In genomic region chr12:143964-144649, GRCh38 we compare ENCODE assay signal across 11 cellular contexts.
DNase-seq lines count a peak whose midpoint lies in the region; ATAC-seq and TF ChIP-seq lines count a peak whose summit lies in the region.
"Had no signal": no experiment of that assay in that cellular context is flagged by ENCODE, and none has a peak within 500 bp of the region (broad histone marks: within the 10 kb centered on the region; RNA-seq: fewer than 3 reads in every experiment).

No MANE protein-coding gene starts in this region.

- H3K27me3 ChIP-seq in H9 (ENCODE audit: insufficient read depth, low read length) (no peaks in the 10 kb centered on the region), endodermal cell (ENCODE audit: control insufficient read depth, insufficient read depth, low read length, poor library complexity, severe bottlenecking) (peaks cover 11% of the 10 kb centered on the region), neural progenitor cell (peaks cover 28% of the 10 kb centered on the region)

- no peak overlapping the region for H2BK5ac ChIP-seq in H9 (ENCODE audit: insufficient read length, low read length)

- no peak overlapping the region for H3K4me3 ChIP-seq in endodermal cell (ENCODE audit: low read length)
- H3K4me3 ChIP-seq in neural progenitor cell = no peak overlapping the region

- no peak overlapping the region for H3K4me3 Mint-ChIP-seq in H9
- H3K4me3 Mint-ChIP-seq in endodermal cell = no peak overlapping the region
- peak overlapping the region; percentile 54 for H3K4me3 Mint-ChIP-seq in neural progenitor cell
- H3K4me3 Mint-ChIP-seq: activated T-helper 17 cell treated with anti-CD3 and anti-CD28 coated beads, Interleukin-2, amount 50 U/mL, for 72 hours had no signal

- no peak for ATAC-seq in GM18502 (IDR thresholded peaks at IDR 0.05; ENCODE audit: poor library complexity, unreplicated experiment)
- ATAC-seq: activated T-helper 17 cell treated with anti-CD3 and anti-CD28 coated beads, Interleukin-2, amount 50 U/mL, for 72 hours had no signal

- POLR2A ChIA-PET in GM10248 (lab: Yijun Ruan, JAX) = no interaction called here

- H3K9ac ChIP-seq in H9 (ENCODE audit: extremely low read depth, insufficient read length, low read length) (no peak overlapping the region), endodermal cell (ENCODE audit: extremely low read depth, low read length, poor library complexity, severe bottlenecking) (no peak overlapping the region), neural progenitor cell (no peak overlapping the region)

- no peak overlapping the region for H2BK120ac ChIP-seq in H9 (ENCODE audit: low read depth, low read length, poor library complexity, severe bottlenecking)

- peaks cover 9% of the 10 kb centered on the region for H3F3A ChIP-seq in neural progenitor cell (ENCODE audit: low read depth)

- H3T11ph ChIP-seq in H9 (ENCODE audit: low read length) = no peak overlapping the region

- H3K4me2 ChIP-seq in H9 (ENCODE audit: insufficient read depth, insufficient read length, low read length) (no peak overlapping the region), neural progenitor cell (no peak overlapping the region)

- no peak overlapping the region for H3K23ac ChIP-seq in H9 (ENCODE audit: insufficient read length, low read depth, low read length)

- H3K56ac ChIP-seq in H9 (ENCODE audit: insufficient read length, low read depth, low read length) = no peak overlapping the region

- no peak overlapping the region for H4K91ac ChIP-seq in H9 (ENCODE audit: insufficient read length, low read depth, low read length)

- no peak overlapping the region for H2BK20ac ChIP-seq in H9 (ENCODE audit: low read depth, low read length, poor library complexity, severe bottlenecking)

- H4K5ac ChIP-seq in H9 (ENCODE audit: insufficient read length, low read depth, low read length) = no peak overlapping the region

- H3K27ac Mint-ChIP-seq in H9 (peak overlapping the region in 1 of 3 experiments; percentile 8; a peak in 1 of 7 replicates), endodermal cell (peak overlapping the region; percentile 9), neural progenitor cell (peak overlapping the region; percentile 65)
- H3K27ac Mint-ChIP-seq: activated T-helper 17 cell treated with anti-CD3 and anti-CD28 coated beads, Interleukin-2, amount 50 U/mL, for 72 hours had no signal

- DNase-seq in H9 = no peak
- peak; percentile 38 for DNase-seq in NCI-H2171 (lab: John Stamatoyannopoulos, UW)
- no peak for DNase-seq in endodermal cell
- DNase-seq in neural progenitor cell (ENCODE audit: low spot score) = peak; percentile 42
- DNase-seq in GM10248 (ENCODE audit: extremely low spot score) = no peak
- no peak for DNase-seq in AG08395 (ENCODE audit: low spot score)
- no peak for DNase-seq in activated gamma-delta T cell (lab: John Stamatoyannopoulos, UW)
- DNase-seq: dermis blood vessel endothelial cell had no signal

- H4K20me1 ChIP-seq in H9 (ENCODE audit: control insufficient read depth, insufficient read depth, insufficient read length) (no peaks in the 10 kb centered on the region), neural progenitor cell (ENCODE audit: low read depth) (no peaks in the 10 kb centered on the region)

- CTCF ChIA-PET in GM10248 (lab: Yijun Ruan, JAX) = no interaction called here

- H3K9me3 ChIP-seq in H9 (ENCODE audit: control insufficient read depth, low read depth, low read length) = no peaks in the 10 kb centered on the region
- no peaks in the 10 kb centered on the region for H3K9me3 ChIP-seq in endodermal cell (ENCODE audit: control insufficient read depth, low read length)
- no peaks in the 10 kb centered on the region for H3K9me3 ChIP-seq in neural progenitor cell (ENCODE audit: low read depth)

- no peaks in the 10 kb centered on the region; a peak in 1 of 5 replicates for H3K9me3 Mint-ChIP-seq in H9
- no peaks in the 10 kb centered on the region for H3K9me3 Mint-ChIP-seq in endodermal cell
- no peaks in the 10 kb centered on the region for H3K9me3 Mint-ChIP-seq in neural progenitor cell
- H3K9me3 Mint-ChIP-seq: activated T-helper 17 cell treated with anti-CD3 and anti-CD28 coated beads, Interleukin-2, amount 50 U/mL, for 72 hours had no signal

- no peak overlapping the region for H2AFZ ChIP-seq in H9 (ENCODE audit: low read length)
- peak overlapping the region; percentile 36 for H2AFZ ChIP-seq in neural progenitor cell (replicated peaks)

- no peaks in the 10 kb centered on the region for H3K79me1 ChIP-seq in H9 (ENCODE audit: insufficient read depth, low read depth, low read length, poor library complexity, severe bottlenecking)

- H3K4ac ChIP-seq in H9 (ENCODE audit: low read depth, low read length) = no peak overlapping the region

- H3K4me1 ChIP-seq in H9 (ENCODE audit: insufficient read depth, low read length) (peaks cover 9% of the 10 kb centered on the region; the same call in 1 of the 2 replicates), endodermal cell (ENCODE audit: control insufficient read depth, insufficient read depth, low read length) (no peaks in the 10 kb centered on the region), neural progenitor cell (peaks cover 53% of the 10 kb centered on the region)

- H3K27ac ChIP-seq in H9 (ENCODE audit: insufficient read length, low read depth, low read length) (no peak overlapping the region), endodermal cell (ENCODE audit: low read depth, low read length) (no peak overlapping the region), neural progenitor cell (no peak overlapping the region)
- H3K27ac ChIP-seq: VCaP had no signal

- no peak overlapping the region for H3K18ac ChIP-seq in H9 (ENCODE audit: insufficient read length, low read depth, low read length)

- WGBS in H9 (ENCODE audit: extremely low coverage, insufficient read length, low lambda C conversion rate) = no CpG with 5 or more reads among the region's 19 CpGs
- WGBS in endodermal cell (ENCODE audit: insufficient coverage in 1 of 2, insufficient read length in 1 of 2), 2 experiments = 79 to 80% methylated on average over 10 to 19 of the region's 19 CpGs

- TF ChIP-seq CTCF in H9 (conservative IDR thresholded peaks at IDR 0.05) (peak; percentile 15; the same call in 1 of the 3 replicates), endodermal cell (conservative IDR thresholded peaks at IDR 0.05) (peak; percentile 44), neural progenitor cell (IDR thresholded peaks at IDR 0.05) (peak; percentile 9), GM10248 (IDR thresholded peaks at IDR 0.05; ENCODE audit: control extremely low read depth, extremely low read depth, low read depth, missing control alignments) (no peak)

- H3K36me3 Mint-ChIP-seq in H9 (ENCODE audit: insufficient read depth in 1 of 3, low read depth in 3 of 3) (no peaks in the 10 kb centered on the region; a peak in 1 of 7 replicates), endodermal cell (ENCODE audit: low read depth) (no peaks in the 10 kb centered on the region), neural progenitor cell (no peaks in the 10 kb centered on the region)

- H2AK5ac ChIP-seq in H9 (ENCODE audit: insufficient read length, low read length) = no peak overlapping the region

- H3K79me2 ChIP-seq in H9 (ENCODE audit: insufficient read depth, low read length) = no peaks in the 10 kb centered on the region
- no peaks in the 10 kb centered on the region for H3K79me2 ChIP-seq in neural progenitor cell (ENCODE audit: low read depth)

- H2BK15ac ChIP-seq in H9 (ENCODE audit: low read depth, low read length) = no peak overlapping the region

- H3K23me2 ChIP-seq in H9 (ENCODE audit: insufficient read length, low read depth, low read length, poor library complexity, severe bottlenecking) = no peaks in the 10 kb centered on the region

- no peaks in the 10 kb centered on the region for H3K36me3 ChIP-seq in endodermal cell (ENCODE audit: control insufficient read depth, insufficient read depth, low read length)
- H3K36me3 ChIP-seq in neural progenitor cell = no peaks in the 10 kb centered on the region

- H3K14ac ChIP-seq in H9 (ENCODE audit: insufficient read depth, low read length) = no peak overlapping the region; the same call in 1 of the 2 replicates

- H3K27me3 Mint-ChIP-seq in H9 (ENCODE audit: low read depth) (peaks cover 41% of the 10 kb centered on the region), endodermal cell (ENCODE audit: insufficient read depth) (peaks cover 37% of the 10 kb centered on the region), neural progenitor cell (ENCODE audit: insufficient read depth, low read depth) (peaks cover 17% of the 10 kb centered on the region)

- H4K8ac ChIP-seq in H9 (replicated peaks; ENCODE audit: insufficient read length, low read depth, low read length) = no peak overlapping the region

- peaks cover 59 to 77% of the 10 kb centered on the region in 2 experiments for H3K4me1 Mint-ChIP-seq in H9
- peaks cover 45% of the 10 kb centered on the region for H3K4me1 Mint-ChIP-seq in endodermal cell
- peaks cover 59% of the 10 kb centered on the region for H3K4me1 Mint-ChIP-seq in neural progenitor cell
- H3K4me1 Mint-ChIP-seq: activated T-helper 17 cell treated with anti-CD3 and anti-CD28 coated beads, Interleukin-2, amount 50 U/mL, for 72 hours had no signal

- no peak overlapping the region for H2BK12ac ChIP-seq in H9 (ENCODE audit: insufficient read length, low read depth, low read length)

Comparison
In these comparisons a context has a peak if more than half of its experiments do, and no peak if none do; other contexts are left out.
1. DNase-seq: peak in NCI-H2171 (single experiment) and neural progenitor cell (single experiment); none in H9 (single experiment), endodermal cell (single experiment), GM10248 (single experiment), AG08395 (single experiment) and activated gamma-delta T cell (single experiment).